Comparison of ENCODE assay signal across 23 cellular contexts in genomic region chr13:37369618-37370017, GRCh38.
DNase-seq lines count a peak whose midpoint lies in the region; TF ChIP-seq lines count a peak whose summit lies in the region.
"Had no signal": no experiment of that assay in that cellular context is flagged by ENCODE, and none has a peak within 500 bp of the region (broad histone marks: within the 10 kb centered on the region; RNA-seq: fewer than 3 reads in every experiment).

No MANE protein-coding gene starts in this region.

- H3K27ac ChIP-seq in AG04450 (ENCODE audit: low read depth, low read length) (no peak overlapping the region), testis (no peak overlapping the region)
- H3K27ac ChIP-seq: A549, C4-2B, right atrium auricular region, SJCRH30, VCaP had no signal

- WGBS in testis, 2 donors = 47 to 57% methylated on average over 4 of the region's 4 CpGs

- H3K4me3 ChIP-seq in AG04450 (ENCODE audit: low read depth, low read length) (no peak overlapping the region), testis (no peak overlapping the region)
- H3K4me3 ChIP-seq: A549, right atrium auricular region, SJCRH30 had no signal

- CTCF ChIA-PET in AG04450 (lab: Charles Lee) = no interaction called here

- no peaks in the 10 kb centered on the region for H3K4me1 ChIP-seq in testis
- H3K4me1 ChIP-seq: A549, right atrium auricular region, SJCRH30 had no signal

- TF ChIP-seq CTCF in AG04450 (IDR thresholded peaks at IDR 0.05; ENCODE audit: low read depth, low read length) (no peak), testis (IDR thresholded peaks at IDR 0.05) (no peak)

- POLR2A ChIA-PET in AG04450 (lab: Yijun Ruan, JAX) = no interaction called here

- intact Hi-C loops in posterior cingulate gyrus (cut with DNase I) (no loop called here), testis (cut with DNase I; ENCODE audit: low total_unique reads) (no loop called here)

- DNase-seq in AG04450 (ENCODE audit: low read depth, low spot score) (peak; percentile 20), M059J (ENCODE audit: low read depth) (peak; percentile 24), dermis blood vessel endothelial cell (peak; percentile 19), lung microvascular endothelial cell (ENCODE audit: low read depth in 2 of 2) (peak; percentile 4 to 13), posterior cingulate gyrus (no peak), SKM-1 (lab: John Stamatoyannopoulos, UW; ENCODE audit: unreplicated experiment) (no peak), testis (no peak)
- DNase-seq in activated CD4-positive, alpha-beta T cell treated with anti-CD3 and anti-CD28 coated beads for 48 hours = no peak
- DNase-seq: activated CD4-positive, alpha-beta T cell treated with anti-CD3 and anti-CD28 coated beads, Interleukin-2, amount 50 U/mL, for 1 hour; activated CD8-positive, alpha-beta memory T cell treated with anti-CD3 and anti-CD28 coated beads, Interleukin-2, amount 50 U/mL, for 48 hours; central memory CD4-positive, alpha-beta T cell; effector CD4-positive, alpha-beta T cell; KBM-7; NCI-H1694 treated with DMSO at 0.1 percent for 48 hours; NCI-H2227 treated with DMSO at 0.1 percent for 48 hours; SJCRH30; stimulated activated CD4-positive, alpha-beta T cell treated with anti-CD3 and anti-CD28 coated beads, Interleukin-15, amount 100 ng/mL, for 24 hours; substantia nigra; T-helper 17 cell had no signal

- no peaks in the 10 kb centered on the region for H3K36me3 ChIP-seq in testis (ENCODE audit: low read depth, missing control alignments)
- H3K36me3 ChIP-seq: right atrium auricular region, SJCRH30 had no signal

- no peaks in the 10 kb centered on the region for H3K27me3 ChIP-seq in AG04450 (ENCODE audit: control insufficient read depth, insufficient read depth, low read length)
- H3K27me3 ChIP-seq in testis = no peaks in the 10 kb centered on the region
- H3K27me3 ChIP-seq: right atrium auricular region, SJCRH30 had no signal

- TF ChIP-seq POLR2A in testis (IDR thresholded peaks at IDR 0.05) = no peak

- H3K9me3 ChIP-seq in AG04450 (ENCODE audit: control insufficient read depth, insufficient read depth, low read length) (no peaks in the 10 kb centered on the region), testis (no peaks in the 10 kb centered on the region)
- H3K9me3 ChIP-seq: A549, right atrium auricular region, SJCRH30 had no signal

Comparison
In these comparisons a context has a peak if more than half of its experiments do, and no peak if none do; other contexts are left out.
1. DNase-seq: peak in AG04450 (single experiment), M059J (single experiment), dermis blood vessel endothelial cell (single experiment) and lung microvascular endothelial cell (2 of 2); none in posterior cingulate gyrus (0 of 10), activated CD4-positive, alpha-beta T cell treated with anti-CD3 and anti-CD28 coated beads for 48 hours (single experiment), SKM-1 (single experiment) and testis (single experiment).